ENCODE assay signal across 38 cellular contexts in genomic region chr13:76983676-76984075, GRCh38. TPM values are rescaled to one million over a fixed set of nuclear protein-coding genes. Genes with fewer than 3 reads are reported as not detected.
"Had no signal": no experiment of that assay in that cellular context is flagged by ENCODE, and none has a peak within 500 bp of the region (broad histone marks: within the 10 kb centered on the region; RNA-seq: fewer than 3 reads in every experiment).

No MANE protein-coding gene starts in this region.

- H3K9me3 ChIP-seq: adrenal gland, ascending aorta, body of pancreas, breast epithelium had no signal

- H3K4me1 ChIP-seq: breast epithelium had no signal

- H3K4me3 ChIP-seq: adrenal gland, ascending aorta, body of pancreas, breast epithelium, cardiac muscle cell had no signal

- H3K27ac ChIP-seq: adrenal gland, ascending aorta, body of pancreas, brain microvascular endothelial cell, breast epithelium, cardiac muscle cell had no signal

- H3K27me3 ChIP-seq: adrenal gland, ascending aorta, brain microvascular endothelial cell, breast epithelium had no signal

- H3K36me3 ChIP-seq: adrenal gland, ascending aorta, brain microvascular endothelial cell, breast epithelium, cardiac muscle cell had no signal

- DNase-seq: activated effector memory CD4-positive, alpha-beta T cell treated with anti-CD3 and anti-CD28 coated beads, Interleukin-2, amount 50 U/mL, for 16 hours; activated effector memory CD4-positive, alpha-beta T cell treated with Interleukin-2 at 50 U/mL for 16 hours; activated gamma-delta T cell; activated gamma-delta T cell treated with Interleukin-2 at 50 U/mL for 16 hours; activated naive CD4-positive, alpha-beta T cell; activated naive CD4-positive, alpha-beta T cell treated with anti-CD3 and anti-CD28 coated beads for 36 hours; activated naive CD4-positive, alpha-beta T cell treated with anti-CD3 and anti-CD28 coated beads, Interleukin-2, amount 10 ng/mL, durations not matched to agents 7 days and 5 days; activated naive CD4-positive, alpha-beta T cell treated with anti-CD3 and anti-CD28 coated beads, Interleukin-2, amount 50 U/mL, for 16 hours; activated naive CD4-positive, alpha-beta T cell treated with Interleukin-2 at 50 U/mL for 16 hours; activated naive CD8-positive, alpha-beta T cell treated with anti-CD3 and anti-CD28 coated beads for 36 hours; activated naive CD8-positive, alpha-beta T cell treated with anti-CD3 and anti-CD28 coated beads, Interleukin-2, amount 10 ng/mL, durations not matched to agents 7 days and 5 days; activated naive CD8-positive, alpha-beta T cell treated with anti-CD3 and anti-CD28 coated beads, Interleukin-2, amount 50 U/mL, for 24 hours; activated T-cell treated with anti-CD3 and anti-CD28 coated beads, Interleukin-2, amount 50 U/mL, for 24 hours; activated T-cell treated with anti-CD3 and anti-CD28 coated beads, Interleukin-2, amount 50 U/mL, for 4 hours; activated T-cell treated with anti-CD3 and anti-CD28 coated beads, Interleukin-2, amount 50 U/mL, for 48 hours; activated T-cell treated with anti-CD3 and anti-CD28 coated beads, Interleukin-2, amount 50 U/mL, for 72 hours; adrenal gland; amniotic stem cell; amygdala; anterior cingulate cortex; aorta; body of pancreas; brain microvascular endothelial cell; caudate nucleus; central memory CD4-positive, alpha-beta T cell; cerebellar nuclear complex had no signal

- ATAC-seq: activated naive CD4-positive, alpha-beta T cell treated with anti-CD3 and anti-CD28 coated beads, Interleukin-2, amount 50 U/mL, for 72 hours; activated naive CD8-positive, alpha-beta T cell treated with anti-CD3 and anti-CD28 coated beads, Interleukin-2, amount 50 U/mL, for 24 hours; activated T-cell treated with anti-CD3 and anti-CD28 coated beads, Interleukin-2, amount 50 U/mL, for 4 hours; activated T-cell treated with anti-CD3 and anti-CD28 coated beads, Interleukin-2, amount 50 U/mL, for 72 hours; activated T-helper 17 cell treated with anti-CD3 and anti-CD28 coated beads, Interleukin-2, amount 50 U/mL, for 72 hours; body of pancreas had no signal

- FAIRE-seq: astrocyte, bronchial epithelial cell had no signal

RNA-seq across cellular contexts. Expression of gene ACOD1, which starts 35.4 kb away (rescaled TPM):
- total RNA-seq: activated naive CD4-positive, alpha-beta T cell treated with anti-CD3 and anti-CD28 coated beads for 36 hours; activated naive CD4-positive, alpha-beta T cell treated with anti-CD3 and anti-CD28 coated beads, Interleukin-2, amount 50 U/mL, for 72 hours; activated naive CD8-positive, alpha-beta T cell treated with anti-CD3 and anti-CD28 coated beads for 36 hours; activated naive CD8-positive, alpha-beta T cell treated with anti-CD3 and anti-CD28 coated beads, Interleukin-2, amount 10 ng/mL, durations not matched to agents 7 days and 5 days; activated T-cell treated with anti-CD3 and anti-CD28 coated beads, Interleukin-2, amount 50 U/mL, for 4 hours; activated T-cell treated with anti-CD3 and anti-CD28 coated beads, Interleukin-2, amount 50 U/mL, for 72 hours; activated T-helper 1 cell treated with anti-CD3 and anti-CD28 coated beads, Interleukin-12 subunit alpha, Interleukin-12 subunit beta, Interleukin-2, Interleukin-4 antibody, amounts not matched to agents 30 ng/mL and 10 ng/mL and 1 ng/mL, durations not matched to agents 14 hours and 24 hours and 36 hours; activated T-helper 17 cell treated with anti-CD3 and anti-CD28 coated beads, Interleukin-2, amount 50 U/mL, for 72 hours; activated T-helper 2 cell treated with anti-CD3 and anti-CD28 coated beads, Interferon-gamma antibody, Interleukin-2, Interleukin-4, amounts not matched to agents 10 μg/mL and 5 μg/mL and 100 μg/mL, durations not matched to agents 14 hours and 24 hours and 36 hours; adrenal gland; aorta; ascending aorta; astrocyte; body of pancreas; breast epithelium; bronchial epithelial cell; cardiac muscle cell; cardiac septum; cerebellum; chondrocyte had no signal
- polyA plus RNA-seq: adrenal gland, aorta, cardiac muscle cell had no signal
